14 cellular contexts compared by ENCODE assay signal in genomic region chr5:87746891-87747366, GRCh38.
"Had no signal": no experiment of that assay in that cellular context is flagged by ENCODE, and none has a peak within 500 bp of the region (broad histone marks: within the 10 kb centered on the region; RNA-seq: fewer than 3 reads in every experiment).

No MANE protein-coding gene starts in this region.

- H3K27me3 Mint-ChIP-seq: central memory CD8-positive, alpha-beta T cell had no signal

- H3K9me3 ChIP-seq: ascending aorta had no signal

- H3K4me3 Mint-ChIP-seq: activated CD8-positive, alpha-beta T cell treated with anti-CD3 and anti-CD28 coated beads, Interleukin-2, amount 10 ng/mL, durations not matched to agents 7 days and 5 days; activated naive CD8-positive, alpha-beta T cell treated with anti-CD3 and anti-CD28 coated beads, Interleukin-2, amount 50 U/mL, for 24 hours; activated T-helper 1 cell treated with anti-CD3 and anti-CD28 coated beads, Interleukin-12 subunit alpha, Interleukin-12 subunit beta, Interleukin-2, Interleukin-4 antibody, amounts not matched to agents 30 ng/mL and 10 ng/mL and 1 ng/mL, durations not matched to agents 14 hours and 24 hours and 36 hours; central memory CD8-positive, alpha-beta T cell; natural killer cell had no signal

- H3K36me3 ChIP-seq: ascending aorta, WERI-Rb-1 had no signal

- H3K9me3 Mint-ChIP-seq: activated naive CD8-positive, alpha-beta T cell treated with anti-CD3 and anti-CD28 coated beads, Interleukin-2, amount 50 U/mL, for 24 hours; activated T-helper 1 cell treated with anti-CD3 and anti-CD28 coated beads, Interleukin-12 subunit alpha, Interleukin-12 subunit beta, Interleukin-2, Interleukin-4 antibody, amounts not matched to agents 30 ng/mL and 10 ng/mL and 1 ng/mL, durations not matched to agents 14 hours and 24 hours and 36 hours; central memory CD8-positive, alpha-beta T cell; natural killer cell had no signal

- H3K4me1 Mint-ChIP-seq: activated naive CD8-positive, alpha-beta T cell treated with anti-CD3 and anti-CD28 coated beads, Interleukin-2, amount 50 U/mL, for 24 hours; central memory CD8-positive, alpha-beta T cell; natural killer cell had no signal

- H3K27ac Mint-ChIP-seq: activated CD8-positive, alpha-beta T cell treated with anti-CD3 and anti-CD28 coated beads, Interleukin-2, amount 10 ng/mL, durations not matched to agents 7 days and 5 days; activated naive CD8-positive, alpha-beta T cell treated with anti-CD3 and anti-CD28 coated beads, Interleukin-2, amount 50 U/mL, for 24 hours; activated T-helper 1 cell treated with anti-CD3 and anti-CD28 coated beads, Interleukin-12 subunit alpha, Interleukin-12 subunit beta, Interleukin-2, Interleukin-4 antibody, amounts not matched to agents 30 ng/mL and 10 ng/mL and 1 ng/mL, durations not matched to agents 14 hours and 24 hours and 36 hours; natural killer cell had no signal

- H3K4me3 ChIP-seq: ascending aorta, smooth muscle cell had no signal

- H3K36me3 Mint-ChIP-seq: natural killer cell had no signal

- H3K4me1 ChIP-seq: ascending aorta had no signal

- H3K4me2 ChIP-seq: smooth muscle cell had no signal

- H3K27ac ChIP-seq: ascending aorta, WERI-Rb-1 had no signal

- ATAC-seq: activated CD8-positive, alpha-beta T cell treated with anti-CD3 and anti-CD28 coated beads, Interleukin-2, amount 10 ng/mL, durations not matched to agents 7 days and 5 days; activated naive CD8-positive, alpha-beta T cell treated with anti-CD3 and anti-CD28 coated beads, Interleukin-2, amount 50 U/mL, for 24 hours; natural killer cell; right cardiac atrium had no signal

- DNase-seq: activated CD4-positive, alpha-beta T cell treated with anti-CD3 and anti-CD28 coated beads for 4 hours; activated CD8-positive, alpha-beta memory T cell treated with anti-CD3 and anti-CD28 coated beads, Interleukin-2, amount 50 U/mL, for 48 hours; activated CD8-positive, alpha-beta T cell treated with anti-CD3 and anti-CD28 coated beads, Interleukin-2, amount 10 ng/mL, durations not matched to agents 7 days and 5 days; activated naive CD4-positive, alpha-beta T cell treated with Interleukin-2 at 50 U/mL for 16 hours; activated naive CD8-positive, alpha-beta T cell treated with anti-CD3 and anti-CD28 coated beads, Interleukin-2, amount 50 U/mL, for 24 hours; effector memory CD4-positive, alpha-beta T cell; natural killer cell; right cardiac atrium; T1000; WERI-Rb-1 had no signal

- H3K27me3 ChIP-seq: ascending aorta had no signal
